Comparison of ENCODE assay signal across 1 cellular context in genomic region chr1:9494936-9495758, GRCh38.
TF ChIP-seq lines count a peak whose summit lies in the region.

No MANE protein-coding gene starts in this region.

TF ChIP-seq in HepG2, 621 proteins besides CTCF, POLR2A, EP300 and RAD21 (continued from another document and continues in another):
- no peak for TF ChIP-seq ZBTB40 (IDR thresholded peaks at IDR 0.05)
- peak; percentile 63; the same call in 1 of the 2 replicates for TF ChIP-seq ZBTB40 (CRISPR knock-in tag; IDR thresholded peaks at IDR 0.05)
- no peak for TF ChIP-seq HDAC6 (IDR thresholded peaks at IDR 0.05; ENCODE audit: low read depth, low read length)
- TF ChIP-seq IKZF1 (IDR thresholded peaks at IDR 0.05): no peak
- TF ChIP-seq ZNF841 (CRISPR knock-in tag; IDR thresholded peaks at IDR 0.05; ENCODE audit: borderline replicate concordance): no peak
- TF ChIP-seq ZNF556 (CRISPR knock-in tag; IDR thresholded peaks at IDR 0.05; ENCODE audit: borderline replicate concordance): no peak
- no peak for TF ChIP-seq ZNF607 (CRISPR knock-in tag; IDR thresholded peaks at IDR 0.05; ENCODE audit: borderline replicate concordance)
- TF ChIP-seq ZNF691 (CRISPR knock-in tag; IDR thresholded peaks at IDR 0.05; ENCODE audit: borderline replicate concordance, low read depth): peak; percentile 60; the same call in 1 of the 2 replicates
- TF ChIP-seq SRSF4 (IDR thresholded peaks at IDR 0.05; ENCODE audit: low read depth, low read length, poor library complexity, severe bottlenecking): no peak
- TF ChIP-seq RXRB (CRISPR knock-in tag; IDR thresholded peaks at IDR 0.05; ENCODE audit: borderline replicate concordance): peak; percentile 20; the same call in 1 of the 2 replicates
- no peak for TF ChIP-seq ZNF234 (CRISPR knock-in tag; conservative IDR thresholded peaks at IDR 0.05)
- no peak for TF ChIP-seq SMAD3 (CRISPR knock-in tag; IDR thresholded peaks at IDR 0.05)
- TF ChIP-seq SMARCE1 (IDR thresholded peaks at IDR 0.05; ENCODE audit: borderline replicate concordance): no peak
- no peak for TF ChIP-seq ZNF547 (CRISPR knock-in tag; IDR thresholded peaks at IDR 0.05)
- peak; percentile 89 for TF ChIP-seq STAG1 (CRISPR knock-in tag; IDR thresholded peaks at IDR 0.05)
- no peak for TF ChIP-seq AKNA (CRISPR knock-in tag; IDR thresholded peaks at IDR 0.05; ENCODE audit: borderline replicate concordance)
- no peak for TF ChIP-seq ZNF839 (CRISPR knock-in tag; IDR thresholded peaks at IDR 0.05; ENCODE audit: borderline replicate concordance)
- TF ChIP-seq GTF3A (CRISPR knock-in tag; conservative IDR thresholded peaks at IDR 0.05): no peak
- TF ChIP-seq HBP1 (CRISPR knock-in tag; IDR thresholded peaks at IDR 0.05; ENCODE audit: low read depth): no peak
- 0 out of 2 replicates have a peak, but pooled peaks have one; percentile 27 for TF ChIP-seq THAP7 (CRISPR knock-in tag; IDR thresholded peaks at IDR 0.05)
- TF ChIP-seq ZFP41 (CRISPR knock-in tag; IDR thresholded peaks at IDR 0.05; ENCODE audit: borderline replicate concordance): no peak
- peak; percentile 93 for TF ChIP-seq ZBTB38 (CRISPR knock-in tag; IDR thresholded peaks at IDR 0.05)
- no peak for TF ChIP-seq ZNF30 (CRISPR knock-in tag; IDR thresholded peaks at IDR 0.05)
- peak; percentile 80 for TF ChIP-seq GABPB1 (CRISPR knock-in tag; IDR thresholded peaks at IDR 0.05)
- TF ChIP-seq FLYWCH1 (CRISPR knock-in tag; IDR thresholded peaks at IDR 0.05): no peak
- TF ChIP-seq ZMYM2 (CRISPR knock-in tag; IDR thresholded peaks at IDR 0.05): no peak
- TF ChIP-seq E2F2 (CRISPR knock-in tag; IDR thresholded peaks at IDR 0.05; ENCODE audit: borderline replicate concordance): 0 out of 2 replicates have a peak, but pooled peaks have one; percentile 40
- TF ChIP-seq AHR (CRISPR knock-in tag; IDR thresholded peaks at IDR 0.05): no peak
- no peak for TF ChIP-seq ZNF44 (CRISPR knock-in tag; IDR thresholded peaks at IDR 0.05)
- TF ChIP-seq TERF1 (CRISPR knock-in tag; IDR thresholded peaks at IDR 0.05): no peak
- peak; percentile 55; the same call in 1 of the 2 replicates for TF ChIP-seq KAT7 (CRISPR knock-in tag; IDR thresholded peaks at IDR 0.05; ENCODE audit: borderline replicate concordance)
- TF ChIP-seq ZEB1 (IDR thresholded peaks at IDR 0.05; ENCODE audit: insufficient replicate concordance, low read depth): no peak
- TF ChIP-seq THAP11 (CRISPR knock-in tag; IDR thresholded peaks at IDR 0.05): no peak
- TF ChIP-seq ZNF558 (CRISPR knock-in tag; IDR thresholded peaks at IDR 0.05; ENCODE audit: borderline replicate concordance): no peak
- no peak for TF ChIP-seq ZSCAN12 (CRISPR knock-in tag; IDR thresholded peaks at IDR 0.05)
- peak; percentile 62; the same call in 1 of the 2 replicates for TF ChIP-seq SPEN (CRISPR knock-in tag; IDR thresholded peaks at IDR 0.05; ENCODE audit: low read depth)
- no peak for TF ChIP-seq FOXK2 (IDR thresholded peaks at IDR 0.05)
- no peak for TF ChIP-seq SSRP1 (CRISPR knock-in tag; IDR thresholded peaks at IDR 0.05)
- TF ChIP-seq ATF7-NPFF (CRISPR knock-in tag; IDR thresholded peaks at IDR 0.05; ENCODE audit: low read depth): no peak
- TF ChIP-seq HNRNPLL (IDR thresholded peaks at IDR 0.05; ENCODE audit: low read depth, low read length, poor library complexity, severe bottlenecking): peak; percentile 30
- peak; percentile 54 for TF ChIP-seq HDAC1 (CRISPR knock-in tag; IDR thresholded peaks at IDR 0.05)
- no peak for TF ChIP-seq ZNF777 (CRISPR knock-in tag; IDR thresholded peaks at IDR 0.05)
- TF ChIP-seq SKI (IDR thresholded peaks at IDR 0.05; ENCODE audit: partially characterized antibody): no peak
- TF ChIP-seq ZNF770 (CRISPR knock-in tag; IDR thresholded peaks at IDR 0.05): 0 out of 2 replicates have a peak, but pooled peaks have one; percentile 36
